1 cellular context compared by ENCODE assay signal in genomic region chr7:4973728-4974198, GRCh38.
TF ChIP-seq lines count a peak whose summit lies in the region.

No MANE protein-coding gene starts in this region.

TF ChIP-seq in K562, 482 proteins besides CTCF, POLR2A, EP300 and RAD21 (continued from another document and continues in another):
- TF ChIP-seq CHAMP1 (IDR thresholded peaks at IDR 0.05) (peak; percentile 97), E2F4 (CRISPR knock-in tag; IDR thresholded peaks at IDR 0.05; ENCODE audit: low read depth) (no peak), TEAD1 (CRISPR knock-in tag; IDR thresholded peaks at IDR 0.05) (no peak), WHSC1 (IDR thresholded peaks at IDR 0.05; ENCODE audit: low read length) (no peak), ZNF224 (CRISPR knock-in tag; IDR thresholded peaks at IDR 0.05) (no peak), ARID3A (IDR thresholded peaks at IDR 0.05; ENCODE audit: borderline replicate concordance, low read depth, low read length) (no peak), ESRRB (CRISPR knock-in tag; IDR thresholded peaks at IDR 0.05; ENCODE audit: borderline replicate concordance) (no peak), DMBX1 (CRISPR knock-in tag; IDR thresholded peaks at IDR 0.05; ENCODE audit: borderline replicate concordance) (no peak), EGR1 (conservative IDR thresholded peaks at IDR 0.05) (peak; percentile 15), SIRT6 (IDR thresholded peaks at IDR 0.05; ENCODE audit: low read depth, low read length) (no peak), HNRNPK (IDR thresholded peaks at IDR 0.05; ENCODE audit: low read depth, low read length, poor library complexity, severe bottlenecking) (no peak), ZBTB33 (CRISPR knock-in tag; IDR thresholded peaks at IDR 0.05) (no peak), REST (CRISPR knock-in tag; IDR thresholded peaks at IDR 0.05; ENCODE audit: low read depth) (no peak), CBX3 (IDR thresholded peaks at IDR 0.05; ENCODE audit: borderline replicate concordance in 1 of 2, low read length in 2 of 2) (peak in 1 of 2 experiments; percentile 93; a peak in 2 of 3 replicates), ZKSCAN1 (IDR thresholded peaks at IDR 0.05; ENCODE audit: low read depth, low read length) (0 out of 2 replicates have a peak, but pooled peaks have one; percentile 7), ZNF146 (CRISPR knock-in tag; IDR thresholded peaks at IDR 0.05; ENCODE audit: unreplicated experiment) (no peak), ZNF76 (CRISPR knock-in tag; IDR thresholded peaks at IDR 0.05; ENCODE audit: borderline replicate concordance) (no peak), TEAD4 (IDR thresholded peaks at IDR 0.05; ENCODE audit: low read length) (peak; percentile 41; the same call in 1 of the 2 replicates), TEAD4 (CRISPR knock-in tag; IDR thresholded peaks at IDR 0.05; ENCODE audit: borderline replicate concordance) (no peak), SMAD1 (IDR thresholded peaks at IDR 0.05; ENCODE audit: low read depth, low read length, partially characterized antibody) (no peak), FIP1L1 (IDR thresholded peaks at IDR 0.05; ENCODE audit: low read depth, low read length, poor library complexity, severe bottlenecking) (no peak), E2F6 (IDR thresholded peaks at IDR 0.05; ENCODE audit: borderline replicate concordance in 1 of 2, extremely low read depth in 1 of 2, insufficient read depth in 1 of 2, insufficient read length in 1 of 2, low read depth in 1 of 2, low read length in 1 of 2, poor library complexity in 1 of 2, severe bottlenecking in 1 of 2) (peak in 1 of 2 experiments; percentile 47), PTBP1 (IDR thresholded peaks at IDR 0.05; ENCODE audit: low read depth, low read length) (no peak), ETS1 (conservative IDR thresholded peaks at IDR 0.05; ENCODE audit: control insufficient read depth, low read depth, low read length) (no peak), TBP (optimal IDR thresholded peaks at IDR 0.05; ENCODE audit: low read depth, low read length) (peak; percentile 12), FOXP4 (CRISPR knock-in tag; IDR thresholded peaks at IDR 0.05; ENCODE audit: borderline replicate concordance) (no peak), POLR2B (IDR thresholded peaks at IDR 0.05; ENCODE audit: low read depth, partially characterized antibody) (no peak), CBX2 (IDR thresholded peaks at IDR 0.05; ENCODE audit: insufficient read depth, low read length, poor library complexity, severe bottlenecking) (no peak), MCM7 (IDR thresholded peaks at IDR 0.05) (no peak), MXI1 (IDR thresholded peaks at IDR 0.05; ENCODE audit: low read depth, low read length) (no peak), ZNF668 (CRISPR knock-in tag; IDR thresholded peaks at IDR 0.05) (no peak), ZNF740 (CRISPR knock-in tag; IDR thresholded peaks at IDR 0.05) (peak; percentile 44; the same call in 1 of the 2 replicates), ZNF740 (tag; IDR thresholded peaks at IDR 0.05) (no peak), NCOA1 (IDR thresholded peaks at IDR 0.05; ENCODE audit: low read depth) (no peak), ZNF695 (CRISPR knock-in tag; IDR thresholded peaks at IDR 0.05) (no peak), KDM2B (CRISPR knock-in tag; IDR thresholded peaks at IDR 0.05) (no peak), ESRRA (IDR thresholded peaks at IDR 0.05; ENCODE audit: borderline replicate concordance, low read depth) (no peak), GTF2E2 (tag; IDR thresholded peaks at IDR 0.05) (no peak), ZNF57 (CRISPR knock-in tag; IDR thresholded peaks at IDR 0.05) (no peak), HES1 (IDR thresholded peaks at IDR 0.05; ENCODE audit: low read depth) (no peak), ZBTB17 (CRISPR knock-in tag; IDR thresholded peaks at IDR 0.05) (no peak), E2F1 (CRISPR knock-in tag; IDR thresholded peaks at IDR 0.05) (no peak), FOXJ2 (tag; IDR thresholded peaks at IDR 0.05) (no peak)
